In genomic region chr11:6711552-6711951, GRCh38 we compare ENCODE assay signal across 8 cellular contexts. TPM values are rescaled to one million over a fixed set of nuclear protein-coding genes. Genes with fewer than 3 reads are reported as not detected.
DNase-seq lines count a peak whose midpoint lies in the region; ATAC-seq and TF ChIP-seq lines count a peak whose summit lies in the region.
"Not testable (repeated sequence)": the region's sequence is repeated elsewhere in the genome, so short reads cannot be mapped to it uniquely, and the experiment has no call there.

No MANE protein-coding gene starts in this region.

- H3K27ac Mint-ChIP-seq in endodermal cell, result not testable (repeated sequence)

- H3K36me3 Mint-ChIP-seq in endodermal cell (ENCODE audit: low read depth), result not testable (repeated sequence)

- not testable (repeated sequence) for H3K4me3 ChIP-seq in WI38 (ENCODE audit: low read depth, low read length); endodermal cell (ENCODE audit: low read length); right lobe of liver

- intact Hi-C loops in right lobe of liver (cut with DNase I), result not testable (repeated sequence)

- not testable (repeated sequence) for H3K27ac ChIP-seq in endodermal cell (ENCODE audit: low read depth, low read length); right lobe of liver

- not testable (repeated sequence) for H3K27me3 ChIP-seq in endodermal cell (ENCODE audit: control insufficient read depth, insufficient read depth, low read length, poor library complexity, severe bottlenecking); right lobe of liver

- TF ChIP-seq POLR2A in right lobe of liver (IDR thresholded peaks at IDR 0.05), result not testable (repeated sequence)

- not testable (repeated sequence) for H3K4me1 ChIP-seq in endodermal cell (ENCODE audit: control insufficient read depth, insufficient read depth, low read length); right lobe of liver

- H3K9me3 ChIP-seq in endodermal cell (ENCODE audit: control insufficient read depth, low read length); right lobe of liver: not testable (repeated sequence)

- H3K9ac ChIP-seq in endodermal cell (ENCODE audit: extremely low read depth, low read length, poor library complexity, severe bottlenecking), result not testable (repeated sequence)

- not testable (repeated sequence) for DNase-seq in AG09319 (ENCODE audit: extremely low read depth, low read depth); right lobe of liver
- DNase-seq in NCI-H2227 (lab: John Stamatoyannopoulos, UW; ENCODE audit: unreplicated experiment) (peak; percentile 15), activated gamma-delta T cell treated with Interleukin-2 at 50 U/mL for 16 hours (peak; percentile 27), endodermal cell (peak; percentile 86)
- peak; percentile 38 to 42 for DNase-seq in stimulated activated CD4-positive, alpha-beta T cell treated with anti-CD3 and anti-CD28 coated beads, Interleukin-4, amount 100 ng/mL, for 48 hours (ENCODE audit: low read depth in 2 of 2)

- WGBS in endodermal cell (ENCODE audit: insufficient coverage in 1 of 2, insufficient read length in 1 of 2), 2 experiments, result 95% methylated on average over 7 of the region's 7 CpGs; no CpG with 5 or more reads in 1 of the 2 experiments
- WGBS in right lobe of liver (ENCODE audit: insufficient coverage, low coverage, low lambda C conversion rate, missing lambda C conversion rate), result 67% methylated on average over 5 of the region's 7 CpGs

- not testable (repeated sequence) for H3K4me3 Mint-ChIP-seq in endodermal cell

- H3K9me3 Mint-ChIP-seq in endodermal cell, result peaks cover 23% of the 10 kb centered on the region

- not testable (repeated sequence) for H3K4me1 Mint-ChIP-seq in endodermal cell

- not testable (repeated sequence) for H3K36me3 ChIP-seq in endodermal cell (ENCODE audit: control insufficient read depth, insufficient read depth, low read length); right lobe of liver

- ATAC-seq in right lobe of liver, result not testable (repeated sequence)

- peak; percentile 27 for TF ChIP-seq CTCF in AG09319 (IDR thresholded peaks at IDR 0.05; ENCODE audit: low read depth, low read length)
- TF ChIP-seq CTCF in GM12874 (IDR thresholded peaks at IDR 0.05; ENCODE audit: insufficient read depth, low read depth, low read length), result peak; percentile 56
- peak; percentile 31 for TF ChIP-seq CTCF in WI38 (IDR thresholded peaks at IDR 0.05; ENCODE audit: low read depth, low read length)
- TF ChIP-seq CTCF in endodermal cell (conservative IDR thresholded peaks at IDR 0.05), result peak; percentile 67
- TF ChIP-seq CTCF in right lobe of liver (IDR thresholded peaks at IDR 0.05), result peak; percentile 19 to 40 (median 25)

- peaks cover 19% of the 10 kb centered on the region for H3K27me3 Mint-ChIP-seq in endodermal cell (ENCODE audit: insufficient read depth)

RNA-seq across cellular contexts. Expression of gene MRPL17, which starts 28.4 kb away (rescaled TPM):
- total RNA-seq in endodermal cell, result 10 to 100 TPM; 57.6 to 72.6 TPM
- 41.0 TPM for polyA plus RNA-seq in endodermal cell (2013, experiment 1 of 2)
- polyA plus RNA-seq in endodermal cell (2013, experiment 2 of 2), result 40.0 TPM
- 10 to 100 TPM; 10.7 to 21.6 (median 17.3) TPM for total RNA-seq in right lobe of liver

RNA-seq across cellular contexts. Expression of gene DCHS1, which starts 55.9 kb away (rescaled TPM):
- total RNA-seq in endodermal cell (10 to 100 TPM; 13.7 to 14.3 TPM), right lobe of liver (1 to 10 TPM; 1.8 to 9.2 (median 4.1) TPM)
- polyA plus RNA-seq in endodermal cell (2013, experiment 1 of 2), result 34.9 TPM
- polyA plus RNA-seq in endodermal cell (2013, experiment 2 of 2), result 34.2 TPM
